Comparison of ENCODE assay signal across 22 cellular contexts in genomic region chr18:26993568-26993967, GRCh38.
DNase-seq lines count a peak whose midpoint lies in the region; ATAC-seq, FAIRE-seq and TF ChIP-seq lines count a peak whose summit lies in the region.
"Had no signal": no experiment of that assay in that cellular context is flagged by ENCODE, and none has a peak within 500 bp of the region (broad histone marks: within the 10 kb centered on the region; RNA-seq: fewer than 3 reads in every experiment).

No MANE protein-coding gene starts in this region.

- intact Hi-C loops in Right ventricle myocardium superior (cut with DNase I): no loop called here

- peak; percentile 58 for ATAC-seq in GM19351 (IDR thresholded peaks at IDR 0.05; ENCODE audit: unreplicated experiment)
- ATAC-seq in GM21786 (IDR thresholded peaks at IDR 0.05; ENCODE audit: unreplicated experiment): peak; percentile 57
- ATAC-seq in HG03280 (IDR thresholded peaks at IDR 0.05; ENCODE audit: unreplicated experiment): peak; percentile 71
- ATAC-seq in Right ventricle myocardium superior (ENCODE audit: poor library complexity): no peak
- ATAC-seq: activated CD8-positive, alpha-beta memory T cell treated with anti-CD3 and anti-CD28 coated beads, Interleukin-2, amount 10 ng/mL, durations not matched to agents 7 days and 5 days; body of pancreas; heart right ventricle had no signal

- TF ChIP-seq CTCF in D721Med (IDR thresholded peaks at IDR 0.05; ENCODE audit: insufficient read depth, missing control alignments): no peak

- FAIRE-seq in D721Med (lab: Jason Lieb, UNC): peak; percentile 44
- FAIRE-seq: TTC549 had no signal

- no peak for DNase-seq in D721Med (ENCODE audit: insufficient read length, low spot score)
- no peak for DNase-seq in Right ventricle myocardium superior
- DNase-seq in NCI-H69 (lab: John Stamatoyannopoulos, UW): no peak
- DNase-seq in NCI-H748 treated with DMSO at 0.1 percent for 48 hours (lab: John Stamatoyannopoulos, UW): no peak
- no peak for DNase-seq in activated CD4-positive, alpha-beta T cell treated with anti-CD3 and anti-CD28 coated beads for 1 hour
- DNase-seq: 8988T; activated CD4-positive, alpha-beta T cell treated with anti-CD3 and anti-CD28 coated beads for 4 hours; activated CD8-positive, alpha-beta memory T cell treated with anti-CD3 and anti-CD28 coated beads, Interleukin-2, amount 10 ng/mL, durations not matched to agents 7 days and 5 days; activated naive CD8-positive, alpha-beta T cell treated with anti-CD3 and anti-CD28 coated beads for 36 hours; BE2C; body of pancreas; Caco-2; heart right ventricle; KG1; NCI-H1930; NCI-H345; NK-92 treated with Interleukin-12 subunit alpha and Interleukin-12 subunit beta, amount 100 ng/mL, for 24 hours; stimulated activated CD4-positive, alpha-beta T cell treated with anti-CD3 and anti-CD28 coated beads, Interleukin-12 subunit alpha, Interleukin-12 subunit beta, amount 100 ng/mL, for 4 hours had no signal
